12 cellular contexts compared by ENCODE assay signal in genomic region chr15:85950101-85950500, GRCh38.
DNase-seq lines count a peak whose midpoint lies in the region; ATAC-seq and TF ChIP-seq lines count a peak whose summit lies in the region.
"Had no signal": no experiment of that assay in that cellular context is flagged by ENCODE, and none has a peak within 500 bp of the region (broad histone marks: within the 10 kb centered on the region; RNA-seq: fewer than 3 reads in every experiment).

No MANE protein-coding gene starts in this region.

- peak; percentile 93 for ATAC-seq in GM18909 (IDR thresholded peaks at IDR 0.05; ENCODE audit: poor library complexity, unreplicated experiment)
- ATAC-seq in HG02571 (IDR thresholded peaks at IDR 0.05; ENCODE audit: unreplicated experiment) = peak; percentile 85
- peak; percentile 86 for ATAC-seq in HG03378 (IDR thresholded peaks at IDR 0.05; ENCODE audit: unreplicated experiment)

- H3K79me1 ChIP-seq in trophoblast cell (ENCODE audit: low read length) = no peaks in the 10 kb centered on the region

- H3K4me3 ChIP-seq in left ventricle myocardium inferior (no peak overlapping the region), trophoblast cell (ENCODE audit: low read depth, low read length) (no peak overlapping the region)
- H3K4me3 ChIP-seq: skin epidermis had no signal

- H3K4me2 ChIP-seq in trophoblast cell (ENCODE audit: low read length) = no peak overlapping the region

- no peak overlapping the region for H3K9ac ChIP-seq in trophoblast cell (ENCODE audit: low read length)

- no peak overlapping the region for H2BK120ac ChIP-seq in trophoblast cell (ENCODE audit: insufficient read depth, low read length, poor library complexity)

- no peaks in the 10 kb centered on the region for H3K79me2 ChIP-seq in trophoblast cell (ENCODE audit: control insufficient read depth, insufficient read depth, low read length, poor library complexity)

- peak; percentile 60 for DNase-seq in left ventricle myocardium inferior
- no peak for DNase-seq in trophoblast cell
- DNase-seq in NCI-H1092 (lab: John Stamatoyannopoulos, UW) = no peak
- no peak for DNase-seq in mesenteric fat pad (ENCODE audit: low spot score)
- no peak for DNase-seq in DMS53 treated with DMSO at 0.1 percent for 48 hours (lab: John Stamatoyannopoulos, UW; ENCODE audit: unreplicated experiment)
- DNase-seq: CD8-positive, alpha-beta memory T cell; naive B cell; NCI-H187 had no signal

- H3K18ac ChIP-seq in trophoblast cell (ENCODE audit: low read length) = no peak overlapping the region

- no peak overlapping the region for H4K12ac ChIP-seq in trophoblast cell (ENCODE audit: low read depth, low read length)

- H4K91ac ChIP-seq in trophoblast cell (ENCODE audit: low read depth, low read length) = no peak overlapping the region

- H3K4me1 ChIP-seq in left ventricle myocardium inferior (peaks cover 7% of the 10 kb centered on the region), trophoblast cell (ENCODE audit: control insufficient read depth in 1 of 2, insufficient read depth in 2 of 2, low read length in 2 of 2) (no peaks in the 10 kb centered on the region)

- no peak overlapping the region for H3K23ac ChIP-seq in trophoblast cell (ENCODE audit: low read length)

- no peak overlapping the region for H2AK5ac ChIP-seq in trophoblast cell (ENCODE audit: low read length)

- intact Hi-C loops in left ventricle myocardium inferior (cut with micrococcal nuclease) = no loop called here

- H3K9me3 ChIP-seq in left ventricle myocardium inferior (replicated peaks) (no peaks in the 10 kb centered on the region), trophoblast cell (ENCODE audit: insufficient read depth, low read depth, low read length) (no peaks in the 10 kb centered on the region)

- H2AFZ ChIP-seq in trophoblast cell (ENCODE audit: insufficient read depth, low read length, poor library complexity) = no peak overlapping the region

- H4K8ac ChIP-seq in trophoblast cell (ENCODE audit: low read depth, low read length) = no peak overlapping the region

- H3K27me3 ChIP-seq in left ventricle myocardium inferior (ENCODE audit: low read depth) = peaks cover 11% of the 10 kb centered on the region
- H3K27me3 ChIP-seq in trophoblast cell (ENCODE audit: insufficient read depth, low read length) = no peaks in the 10 kb centered on the region

- no peak for TF ChIP-seq CTCF in left ventricle myocardium inferior (IDR thresholded peaks at IDR 0.05; ENCODE audit: borderline replicate concordance)

- no CpG with 5 or more reads among the region's 5 CpGs for WGBS in trophoblast cell (ENCODE audit: extremely low coverage, insufficient coverage, insufficient read length)

- H2BK5ac ChIP-seq in trophoblast cell (ENCODE audit: low read depth, low read length, poor library complexity) = no peak overlapping the region

- H3K36me3 ChIP-seq in left ventricle myocardium inferior (no peaks in the 10 kb centered on the region), trophoblast cell (ENCODE audit: control insufficient read depth in 1 of 2, insufficient read depth in 2 of 2, low read length in 2 of 2) (no peaks in the 10 kb centered on the region)

- no peak overlapping the region for H3K4ac ChIP-seq in trophoblast cell (ENCODE audit: low read depth, low read length)

- H2BK12ac ChIP-seq in trophoblast cell (ENCODE audit: low read length) = no peak overlapping the region

- H3K14ac ChIP-seq in trophoblast cell (ENCODE audit: low read length) = no peak overlapping the region

- H3K27ac ChIP-seq in left ventricle myocardium inferior (replicated peaks) (no peak overlapping the region), trophoblast cell (ENCODE audit: low read depth, low read length) (no peak overlapping the region)
- H3K27ac ChIP-seq: skin epidermis had no signal
